ENCODE assay signal across 1 cellular context in genomic region chr6:37491830-37492208, GRCh38.
TF ChIP-seq lines count a peak whose summit lies in the region.

No MANE protein-coding gene starts in this region.

TF ChIP-seq in GM23338, 12 proteins besides CTCF, POLR2A, EP300 and RAD21 (continued from another document):
- TF ChIP-seq ZNF462 (CRISPR knock-in tag; IDR thresholded peaks at IDR 0.05) (no peak), POLR2AphosphoS5 (IDR thresholded peaks at IDR 0.05; ENCODE audit: low read depth) (no peak), NANOG (IDR thresholded peaks at IDR 0.05; ENCODE audit: borderline replicate concordance) (no peak), CREB1 (CRISPR knock-in tag; IDR thresholded peaks at IDR 0.05; ENCODE audit: low read depth) (no peak)
